Comparison of ENCODE assay signal across 11 cellular contexts in genomic region chr17:64124609-64125008, GRCh38. TPM values are rescaled to one million over a fixed set of nuclear protein-coding genes. Genes with fewer than 3 reads are reported as not detected.
DNase-seq lines count a peak whose midpoint lies in the region; ATAC-seq and TF ChIP-seq lines count a peak whose summit lies in the region.
"Had no signal": no experiment of that assay in that cellular context is flagged by ENCODE, and none has a peak within 500 bp of the region (broad histone marks: within the 10 kb centered on the region; RNA-seq: fewer than 3 reads in every experiment).

No MANE protein-coding gene starts in this region.

- TF ChIP-seq CTCF in CD4-positive, alpha-beta T cell (IDR thresholded peaks at IDR 0.05) = no peak
- no peak for TF ChIP-seq CTCF in CD8-positive, alpha-beta T cell (IDR thresholded peaks at IDR 0.05)

- peaks cover 18% of the 10 kb centered on the region for H3K4me1 ChIP-seq in CD8-positive, alpha-beta T cell (ENCODE audit: insufficient read depth, low read length)

- H3K36me3 Mint-ChIP-seq in CD4-positive, alpha-beta T cell (ENCODE audit: low read depth) = peaks cover 19% of the 10 kb centered on the region
- peaks cover 20% of the 10 kb centered on the region for H3K36me3 Mint-ChIP-seq in CD8-positive, alpha-beta T cell
- no peaks in the 10 kb centered on the region for H3K36me3 Mint-ChIP-seq in T-helper 17 cell (ENCODE audit: low read depth)
- H3K36me3 Mint-ChIP-seq in central memory CD8-positive, alpha-beta T cell (ENCODE audit: insufficient read depth) = peaks cover 8% of the 10 kb centered on the region

- POLR2A ChIA-PET in CD4-positive, alpha-beta T cell (lab: Charles Lee) = interaction anchor here (0.6 to 3.2 kb wide), 6 partner anchors 18 to 104 kb away, joined by 3 to 7 read pairs (median 3); partner anchors contain the start of gene ICAM2
- POLR2A ChIA-PET in CD8-positive, alpha-beta T cell (lab: Charles Lee) = interaction anchor here (0.6 to 1.6 kb wide), 3 partner anchors 21 to 105 kb away, joined by 3 to 5 read pairs (median 3); partner anchors contain the start of gene ICAM2

- peak overlapping the region; percentile 49 for H3K4me3 Mint-ChIP-seq in CD4-positive, alpha-beta T cell
- H3K4me3 Mint-ChIP-seq in CD8-positive, alpha-beta T cell = no peak overlapping the region
- peak overlapping the region; percentile 80 for H3K4me3 Mint-ChIP-seq in T-helper 17 cell
- no peak overlapping the region for H3K4me3 Mint-ChIP-seq in central memory CD8-positive, alpha-beta T cell
- H3K4me3 Mint-ChIP-seq: B cell had no signal

- H3K27me3 Mint-ChIP-seq in CD4-positive, alpha-beta T cell = no peaks in the 10 kb centered on the region
- H3K27me3 Mint-ChIP-seq in CD8-positive, alpha-beta T cell (ENCODE audit: low read depth) = no peaks in the 10 kb centered on the region
- no peaks in the 10 kb centered on the region for H3K27me3 Mint-ChIP-seq in T-helper 17 cell
- H3K27me3 Mint-ChIP-seq in central memory CD8-positive, alpha-beta T cell = no peaks in the 10 kb centered on the region
- H3K27me3 Mint-ChIP-seq: B cell had no signal

- peaks cover 78% of the 10 kb centered on the region for H3K4me1 Mint-ChIP-seq in CD4-positive, alpha-beta T cell (ENCODE audit: low read depth)
- H3K4me1 Mint-ChIP-seq in CD8-positive, alpha-beta T cell (ENCODE audit: low read depth) = peaks cover 65% of the 10 kb centered on the region
- peaks cover 58% of the 10 kb centered on the region for H3K4me1 Mint-ChIP-seq in T-helper 17 cell
- peaks cover 63% of the 10 kb centered on the region for H3K4me1 Mint-ChIP-seq in central memory CD8-positive, alpha-beta T cell

- no peaks in the 10 kb centered on the region for H3K27me3 ChIP-seq in CD4-positive, alpha-beta T cell (ENCODE audit: control insufficient read depth, insufficient read depth, low read length)
- no peaks in the 10 kb centered on the region for H3K27me3 ChIP-seq in CD8-positive, alpha-beta T cell (ENCODE audit: insufficient read depth, low read length)

- CTCF ChIA-PET in CD4-positive, alpha-beta T cell (lab: Charles Lee) = interaction anchor here (1.1 to 2.8 kb wide), 4 partner anchors 9 to 205 kb away, joined by 3 to 13 read pairs (median 10); no protein-coding TSS in a partner anchor
- CTCF ChIA-PET in CD8-positive, alpha-beta T cell (lab: Charles Lee) = interaction anchor here (0.8 to 18.2 kb wide), 5 partner anchors 9 to 220 kb away, joined by 3 to 455 read pairs (median 5); no protein-coding TSS in a partner anchor

- no peak overlapping the region for H3K27ac ChIP-seq in CD4-positive, alpha-beta T cell (ENCODE audit: low read depth, low read length)
- H3K27ac ChIP-seq in CD8-positive, alpha-beta T cell (ENCODE audit: low read depth, low read length) = no peak overlapping the region

- no peak overlapping the region for H3K4me3 ChIP-seq in CD8-positive, alpha-beta T cell (ENCODE audit: low read depth, low read length)

- H3K9me3 ChIP-seq in CD4-positive, alpha-beta T cell (ENCODE audit: control insufficient read depth, low read length) = no peaks in the 10 kb centered on the region
- no peaks in the 10 kb centered on the region for H3K9me3 ChIP-seq in CD8-positive, alpha-beta T cell (ENCODE audit: low read length)
- no peaks in the 10 kb centered on the region for H3K9me3 ChIP-seq in T-helper 17 cell (ENCODE audit: control insufficient read depth, low read length, poor library complexity, severe bottlenecking)

- no peak for DNase-seq in CD4-positive, alpha-beta T cell
- no peak for DNase-seq in CD8-positive, alpha-beta T cell
- DNase-seq in T-helper 17 cell (no peak), medulla oblongata (ENCODE audit: extremely low spot score) (no peak), activated T-cell treated with anti-CD3 and anti-CD28 coated beads for 4 hours (no peak)
- DNase-seq in central memory CD8-positive, alpha-beta T cell (ENCODE audit: low spot score in 2 of 2) = no peak
- DNase-seq: C1 segment of cervical spinal cord, DMS53, HCEC 1CT had no signal

- no peaks in the 10 kb centered on the region for H3K36me3 ChIP-seq in CD8-positive, alpha-beta T cell (ENCODE audit: insufficient read depth, low read length)

- no peak for ATAC-seq in CD4-positive, alpha-beta T cell (ENCODE audit: poor library complexity)
- ATAC-seq in CD8-positive, alpha-beta T cell = no peak
- ATAC-seq in T-helper 17 cell (no peak), GM18498 (IDR thresholded peaks at IDR 0.05; ENCODE audit: unreplicated experiment) (no peak)
- ATAC-seq in central memory CD8-positive, alpha-beta T cell (replicated peaks; ENCODE audit: extremely low read depth, poor library complexity, severe bottlenecking) = no peak

- intact Hi-C loops in CD4-positive, alpha-beta T cell (cut with DNase I, micrococcal nuclease) = loop anchor here in 1 of 2 experiments (5.0 to 10.0 kb wide), 2 partner anchors 42 to 540 kb away; partner anchors contain the start of gene SMURF2
- intact Hi-C loops in CD8-positive, alpha-beta T cell (cut with DNase I, micrococcal nuclease) = loop anchor here in 1 of 2 experiments (5.0 kb wide), 1 partner anchor 42 kb away; no protein-coding TSS in a partner anchor

- H3K27ac Mint-ChIP-seq in CD4-positive, alpha-beta T cell = no peak overlapping the region
- H3K27ac Mint-ChIP-seq in CD8-positive, alpha-beta T cell = peak overlapping the region; percentile 19
- peak overlapping the region; percentile 86 for H3K27ac Mint-ChIP-seq in T-helper 17 cell
- peak overlapping the region; percentile 72 for H3K27ac Mint-ChIP-seq in central memory CD8-positive, alpha-beta T cell (ENCODE audit: low read depth)
- H3K27ac Mint-ChIP-seq: B cell had no signal

- no peaks in the 10 kb centered on the region for H3K9me3 Mint-ChIP-seq in CD4-positive, alpha-beta T cell
- no peaks in the 10 kb centered on the region for H3K9me3 Mint-ChIP-seq in CD8-positive, alpha-beta T cell
- no peaks in the 10 kb centered on the region for H3K9me3 Mint-ChIP-seq in central memory CD8-positive, alpha-beta T cell

RNA-seq across cellular contexts. Expression of gene ERN1, which starts 5.3 kb away (rescaled TPM):
- 10 to 100 TPM; 62.7 to 67.8 TPM for total RNA-seq in CD4-positive, alpha-beta T cell
- total RNA-seq in CD8-positive, alpha-beta T cell = 10 to 100 TPM; 57.1 to 64.0 TPM
- 100 to 1,000 TPM; 185 to 196 TPM for total RNA-seq in T-helper 17 cell

Comparison
In these comparisons a context has a peak if more than half of its experiments do, and no peak if none do; other contexts are left out.
1. H3K4me3 Mint-ChIP-seq: peak in CD4-positive, alpha-beta T cell (single experiment) and T-helper 17 cell (single experiment); none in CD8-positive, alpha-beta T cell (single experiment) and central memory CD8-positive, alpha-beta T cell (single experiment).